In genomic region chr6:132202569-132202968, GRCh38 we compare ENCODE assay signal across 11 cellular contexts.
DNase-seq lines count a peak whose midpoint lies in the region; ATAC-seq and TF ChIP-seq lines count a peak whose summit lies in the region.
"Had no signal": no experiment of that assay in that cellular context is flagged by ENCODE, and none has a peak within 500 bp of the region (broad histone marks: within the 10 kb centered on the region; RNA-seq: fewer than 3 reads in every experiment).

No MANE protein-coding gene starts in this region.

- H2AFZ ChIP-seq in neuron (ENCODE audit: low read depth, low read length) = peak overlapping the region; percentile 55

- H3K27me3 ChIP-seq in A673 (replicated peaks; ENCODE audit: insufficient read depth, low read depth, low read length, poor library complexity) = no peaks in the 10 kb centered on the region
- H3K27me3 ChIP-seq in neuron (ENCODE audit: insufficient read depth, low read length) = no peaks in the 10 kb centered on the region
- H3K27me3 ChIP-seq: upper lobe of right lung had no signal

- ATAC-seq in HG03097 (IDR thresholded peaks at IDR 0.05; ENCODE audit: low FRiP score, unreplicated experiment) = no peak
- ATAC-seq: A549, upper lobe of right lung had no signal

- no peak overlapping the region for H3K4me3 ChIP-seq in A673 (ENCODE audit: low read depth, low read length, poor library complexity, severe bottlenecking)
- H3K4me3 ChIP-seq in fibroblast of mammary gland (ENCODE audit: control insufficient read depth, low read depth, low read length) = no peak overlapping the region
- H3K4me3 ChIP-seq in neuron (ENCODE audit: low read length) = no peak overlapping the region
- H3K4me3 ChIP-seq: A549, upper lobe of right lung had no signal

- no peak overlapping the region for H3K27ac ChIP-seq in A673 (ENCODE audit: low read depth, low read length, poor library complexity, severe bottlenecking)
- H3K27ac ChIP-seq: A549, upper lobe of right lung had no signal

- DNase-seq in A673 (ENCODE audit: low spot score) = peak; percentile 27
- peak; percentile 27 for DNase-seq in NCI-H69 (lab: John Stamatoyannopoulos, UW)
- DNase-seq in fibroblast of mammary gland (ENCODE audit: low read depth) = peak; percentile 93
- no peak for DNase-seq in NK-92 treated with Interleukin-12 subunit alpha and Interleukin-12 subunit beta, amount 100 ng/mL, for 24 hours (lab: John Stamatoyannopoulos, UW)
- DNase-seq in pons (ENCODE audit: low spot score) = no peak
- DNase-seq in NCI-H146 treated with DMSO at 0.1 percent for 48 hours (lab: John Stamatoyannopoulos, UW; ENCODE audit: unreplicated experiment) = no peak
- DNase-seq: Karpas-422, upper lobe of right lung had no signal

- TF ChIP-seq CTCF in A673 (conservative IDR thresholded peaks at IDR 0.05; ENCODE audit: low read depth, low read length) (no peak), fibroblast of mammary gland (conservative IDR thresholded peaks at IDR 0.05; ENCODE audit: control insufficient read depth, insufficient read depth, low read depth, low read length) (no peak)

- H3K36me3 ChIP-seq in A673 (ENCODE audit: insufficient read depth, low read length, poor library complexity, severe bottlenecking) = no peaks in the 10 kb centered on the region
- H3K36me3 ChIP-seq in neuron (ENCODE audit: insufficient read depth, low read length) = no peaks in the 10 kb centered on the region
- H3K36me3 ChIP-seq: upper lobe of right lung had no signal

- POLR2A ChIA-PET in A673 (lab: Charles Lee; ENCODE audit: low non-redundant PET) = no interaction called here

- intact Hi-C loops in A673 (cut with micrococcal nuclease; ENCODE audit: unreplicated experiment) = no loop called here

- H3K4me1 ChIP-seq in A673 (ENCODE audit: insufficient read depth, low read length, poor library complexity, severe bottlenecking) (no peaks in the 10 kb centered on the region), neuron (ENCODE audit: insufficient read depth, low read length) (peaks cover 5% of the 10 kb centered on the region)
- H3K4me1 ChIP-seq: upper lobe of right lung had no signal

- BruUV-seq in A673 (replicated peaks; lab: Mats Ljungman, UMichigan) = no TSS peak

- H3K9me3 ChIP-seq in A673 (ENCODE audit: low read depth, low read length, poor library complexity, severe bottlenecking) (no peaks in the 10 kb centered on the region), neuron (ENCODE audit: low read length) (no peaks in the 10 kb centered on the region)
- H3K9me3 ChIP-seq: A549, upper lobe of right lung had no signal

- CTCF ChIA-PET in A673 (lab: Charles Lee) = no interaction called here

Comparison
In these comparisons a context has a peak if more than half of its experiments do, and no peak if none do; other contexts are left out.
1. DNase-seq: peak in A673 (single experiment), NCI-H69 (single experiment) and fibroblast of mammary gland (single experiment); none in NK-92 treated with Interleukin-12 subunit alpha and Interleukin-12 subunit beta, amount 100 ng/mL, for 24 hours (single experiment), pons (single experiment) and NCI-H146 treated with DMSO at 0.1 percent for 48 hours (single experiment).